Comparison of ENCODE assay signal across 8 cellular contexts in genomic region chr20:62141043-62141396, GRCh38. TPM values are rescaled to one million over a fixed set of nuclear protein-coding genes. Genes with fewer than 3 reads are reported as not detected.
A peak's percentile ranks its signal among the peaks of the same experiment; 100 is the strongest.
DNase-seq lines count a peak whose midpoint lies in the region; ATAC-seq and TF ChIP-seq lines count a peak whose summit lies in the region.

No MANE protein-coding gene starts in this region.

- H3K9me2 ChIP-seq in DOHH2 (replicated peaks; ENCODE audit: control insufficient read depth, low read length), result no peaks in the 10 kb centered on the region

- H3K27ac ChIP-seq in DOHH2 (ENCODE audit: low read depth, low read length) (no peak overlapping the region), Panc1 (ENCODE audit: low read length) (no peak overlapping the region), esophagus squamous epithelium (peak overlapping the region; percentile 92 to 100 (median 99)), psoas muscle (peak overlapping the region; percentile 93)

- CTCF ChIA-PET in Panc1 (lab: Charles Lee), result no interaction called here

- intact Hi-C loops in Panc1 (cut with micrococcal nuclease; ENCODE audit: unreplicated experiment), result no loop called here
- intact Hi-C loops in esophagus squamous epithelium (cut with DNase I), result no loop called here
- intact Hi-C loops in psoas muscle (cut with DNase I), result no loop called here

- H3K4me2 ChIP-seq in DOHH2 (ENCODE audit: low read length), result peak overlapping the region; percentile 90

- BruUV-seq in Panc1 (replicated peaks; lab: Mats Ljungman, UMichigan), result no TSS peak

- TF ChIP-seq CTCF in DOHH2 (IDR thresholded peaks at IDR 0.05; ENCODE audit: low read depth, low read length, poor library complexity, severe bottlenecking), result no peak
- no peak for TF ChIP-seq CTCF in Panc1 (IDR thresholded peaks at IDR 0.05)
- no peak for TF ChIP-seq CTCF in esophagus squamous epithelium (IDR thresholded peaks at IDR 0.05)
- no peak for TF ChIP-seq CTCF in psoas muscle (IDR thresholded peaks at IDR 0.05)

- no peaks in the 10 kb centered on the region for H3K27me3 ChIP-seq in DOHH2 (ENCODE audit: control insufficient read depth, low read length)
- no peaks in the 10 kb centered on the region for H3K27me3 ChIP-seq in Panc1 (ENCODE audit: control insufficient read depth, insufficient read depth, low read length)
- H3K27me3 ChIP-seq in esophagus squamous epithelium, result no peaks in the 10 kb centered on the region
- no peaks in the 10 kb centered on the region for H3K27me3 ChIP-seq in psoas muscle (ENCODE audit: insufficient read depth in 3 of 3, low read length in 2 of 3)

- POLR2A ChIA-PET in Panc1 (lab: Charles Lee), result interaction anchor here (0.9 kb wide), 1 partner anchor 19 kb away, joined by 4 read pairs; no protein-coding TSS in a partner anchor

- in situ Hi-C loops in Panc1 (cut with HindIII; ENCODE audit: low pct_unique_long_range_greater_than_20kb, low sequenced_read_pairs), result no loop called here

- H3K9me3 ChIP-seq in DOHH2 (ENCODE audit: control insufficient read depth, insufficient read depth, low read length) (no peaks in the 10 kb centered on the region), Panc1 (ENCODE audit: control insufficient read depth, insufficient read depth, low read depth, low read length) (no peaks in the 10 kb centered on the region), esophagus squamous epithelium (no peaks in the 10 kb centered on the region), psoas muscle (no peaks in the 10 kb centered on the region)

- H3K36me3 ChIP-seq in DOHH2 (ENCODE audit: control insufficient read depth, low read length), result peaks cover 68% of the 10 kb centered on the region
- peaks cover 31% of the 10 kb centered on the region for H3K36me3 ChIP-seq in Panc1 (ENCODE audit: control insufficient read depth, insufficient read depth, low read length)
- H3K36me3 ChIP-seq in esophagus squamous epithelium, result peaks cover 28 to 46% (median 29%) of the 10 kb centered on the region in 3 donors
- peaks cover 16 to 56% of the 10 kb centered on the region in 2 donors for H3K36me3 ChIP-seq in psoas muscle (ENCODE audit: insufficient read depth in 1 of 2, low read depth in 1 of 2)

- WGBS in esophagus squamous epithelium, 2 donors, result 44 to 50% methylated on average over 7 of the region's 7 CpGs
- WGBS in psoas muscle, 3 donors, result 78 to 90% (median 79%) methylated on average over 7 of the region's 7 CpGs

- TF ChIP-seq POLR2A in esophagus squamous epithelium (IDR thresholded peaks at IDR 0.05), result no peak

- no peak for DNase-seq in Panc1 (ENCODE audit: low read depth, low spot score)
- DNase-seq in esophagus squamous epithelium (lab: John Stamatoyannopoulos, UW), result no peak
- DNase-seq in psoas muscle, result no peak
- DNase-seq in hypothalamus (lab: John Stamatoyannopoulos, UW), result no peak
- DNase-seq in NCI-H345 (lab: John Stamatoyannopoulos, UW), result no peak
- DNase-seq in inferior parietal cortex (ENCODE audit: extremely low spot score), result no peak

- peaks cover 18% of the 10 kb centered on the region for H3F3A ChIP-seq in DOHH2 (ENCODE audit: control insufficient read depth, insufficient read depth)

- ATAC-seq in Panc1 (no peak), psoas muscle (no peak), HG03521 (IDR thresholded peaks at IDR 0.05; ENCODE audit: unreplicated experiment) (no peak)

- H3K4me1 ChIP-seq in DOHH2 (ENCODE audit: control insufficient read depth, low read length) (peaks cover 30% of the 10 kb centered on the region), Panc1 (ENCODE audit: control insufficient read depth, insufficient read depth, low read length) (peaks cover 19% of the 10 kb centered on the region), esophagus squamous epithelium (peaks cover 24 to 46% (median 26%) of the 10 kb centered on the region in 3 donors), psoas muscle (peaks cover 22% of the 10 kb centered on the region)

- H3K4me3 ChIP-seq in DOHH2 (ENCODE audit: low read length), result peak overlapping the region; percentile 81
- H3K4me3 ChIP-seq in Panc1 (ENCODE audit: low read depth in 2 of 2, low read length in 2 of 2), result peak overlapping the region; percentile 64 to 84; a peak in 3 of 4 replicates
- H3K4me3 ChIP-seq in esophagus squamous epithelium, result peak overlapping the region in 2 of 4 donors; percentile 76 to 99
- peak overlapping the region; percentile 81 for H3K4me3 ChIP-seq in psoas muscle

- peaks cover 34% of the 10 kb centered on the region for H4K20me1 ChIP-seq in DOHH2 (ENCODE audit: control insufficient read depth, insufficient read depth, low read depth, low read length)

- peaks cover 77% of the 10 kb centered on the region for H3K79me2 ChIP-seq in DOHH2 (ENCODE audit: control insufficient read depth, low read length)

RNA-seq across cellular contexts. Expression of gene PSMA7, which starts 2.2 kb away (rescaled TPM):
- total RNA-seq in Panc1 (2021; ENCODE audit: unreplicated experiment), result 402 TPM
- 469 TPM for polyA plus RNA-seq in Panc1 (2012; ENCODE audit: insufficient read length)
- 100 to 1,000 TPM; 230 to 373 (median 297) TPM for total RNA-seq in esophagus squamous epithelium
- 100 to 1,000 TPM; 307 to 499 (median 459) TPM for total RNA-seq in psoas muscle
- 1,000 to 10,000 TPM in 1 of 3 donors, 100 to 1,000 TPM in 2; 652 to 1,146 (median 986) TPM for polyA plus RNA-seq in psoas muscle

RNA-seq across cellular contexts. Expression of gene SS18L1, which starts 2.5 kb away (rescaled TPM):
- total RNA-seq in Panc1 (2021; ENCODE audit: unreplicated experiment) (21.6 TPM), esophagus squamous epithelium (10 to 100 TPM in 3 of 4 donors, 1 to 10 TPM in 1; 7.8 to 24.5 (median 15.0) TPM), psoas muscle (10 to 100 TPM; 10.2 to 18.0 (median 13.2) TPM)
- 23.7 TPM for polyA plus RNA-seq in Panc1 (2012; ENCODE audit: insufficient read length)
- polyA plus RNA-seq in psoas muscle, result 10 to 100 TPM; 10.1 to 12.7 (median 10.3) TPM

RNA-seq across cellular contexts. Expression of gene LSM14B, which starts 18.7 kb away (rescaled TPM):
- total RNA-seq in Panc1 (2021; ENCODE audit: unreplicated experiment) (52.2 TPM), esophagus squamous epithelium (10 to 100 TPM; 18.1 to 30.5 (median 21.7) TPM), psoas muscle (10 to 100 TPM; 52.4 to 67.0 (median 60.8) TPM)
- 50.1 TPM for polyA plus RNA-seq in Panc1 (2012; ENCODE audit: insufficient read length)
- 10 to 100 TPM; 26.4 to 54.2 (median 39.6) TPM for polyA plus RNA-seq in psoas muscle

RNA-seq across cellular contexts. Expression of gene MTG2, which starts 41.8 kb away (rescaled TPM):
- total RNA-seq in Panc1 (2021; ENCODE audit: unreplicated experiment) (56.8 TPM), esophagus squamous epithelium (10 to 100 TPM; 17.4 to 25.5 (median 21.7) TPM), psoas muscle (10 to 100 TPM; 29.5 to 56.5 (median 39.6) TPM)
- polyA plus RNA-seq in Panc1 (2012; ENCODE audit: insufficient read length), result 52.9 TPM
- polyA plus RNA-seq in psoas muscle, result 10 to 100 TPM; 25.0 to 56.2 (median 46.7) TPM

Comparison
In these comparisons a context has a peak if more than half of its experiments do, and no peak if none do; other contexts are left out.
1. H3K27ac ChIP-seq: peak in esophagus squamous epithelium (4 of 4) and psoas muscle (single experiment); none in DOHH2 (single experiment) and Panc1 (single experiment).